ENCODE assay signal across 8 cellular contexts in genomic region chr5:160312960-160313734, GRCh38. TPM values are rescaled to one million over a fixed set of nuclear protein-coding genes. Genes with fewer than 3 reads are reported as not detected.
DNase-seq lines count a peak whose midpoint lies in the region; ATAC-seq and TF ChIP-seq lines count a peak whose summit lies in the region.

No MANE protein-coding gene starts in this region.

- peak overlapping the region; percentile 78 for H3K9ac ChIP-seq in ES-I3 (ENCODE audit: low read depth, low read length)
- H3K9ac ChIP-seq in parathyroid adenoma: no peak overlapping the region

- peaks cover 17% of the 10 kb centered on the region for H3K4me1 ChIP-seq in ES-I3 (ENCODE audit: insufficient read depth, low read length)
- H3K4me1 ChIP-seq in ectodermal cell (ENCODE audit: control insufficient read depth, insufficient read depth, low read length): peaks cover 9% of the 10 kb centered on the region
- H3K4me1 ChIP-seq in parathyroid adenoma: no peaks in the 10 kb centered on the region

- H3K4me3 ChIP-seq in ectodermal cell (ENCODE audit: insufficient read depth, low read depth, low read length) (peak overlapping the region; percentile 62), parathyroid adenoma (ENCODE audit: low read depth, low read length) (peak overlapping the region; percentile 39)

- peak overlapping the region; percentile 67 for H2AFZ ChIP-seq in parathyroid adenoma

- 9 to 32% methylated on average over 6 to 8 of the region's 8 CpGs for WGBS in ectodermal cell, 2 experiments

- H3K79me2 ChIP-seq in parathyroid adenoma: no peaks in the 10 kb centered on the region

- H3K27me3 ChIP-seq in ectodermal cell (ENCODE audit: control insufficient read depth, insufficient read depth, low read length, poor library complexity, severe bottlenecking): no peaks in the 10 kb centered on the region
- H3K27me3 ChIP-seq in parathyroid adenoma (ENCODE audit: control insufficient read depth, insufficient read depth, low read length): no peaks in the 10 kb centered on the region

- H3K27ac ChIP-seq in ectodermal cell (ENCODE audit: insufficient read depth, low read depth, low read length, poor library complexity, severe bottlenecking) (no peak overlapping the region), parathyroid adenoma (no peak overlapping the region)

- DNase-seq in NCI-H1436 treated with DMSO at 0.1 percent for 48 hours (lab: John Stamatoyannopoulos, UW): peak; percentile 54
- no peak for DNase-seq in cortex of kidney (lab: John Stamatoyannopoulos, UW)
- no peak for DNase-seq in NCI-H524 treated with DMSO at 0.1 percent for 48 hours (lab: John Stamatoyannopoulos, UW)
- no peak for DNase-seq in central memory CD4-positive, alpha-beta T cell

- ATAC-seq in HG03097 (IDR thresholded peaks at IDR 0.05; ENCODE audit: low FRiP score, unreplicated experiment): no peak

- TF ChIP-seq CTCF in parathyroid adenoma (IDR thresholded peaks at IDR 0.05): no peak

- H3K9me3 ChIP-seq in ES-I3 (ENCODE audit: control insufficient read depth, insufficient read depth, low read length) (no peaks in the 10 kb centered on the region), ectodermal cell (ENCODE audit: control insufficient read depth, low read length) (no peaks in the 10 kb centered on the region), parathyroid adenoma (ENCODE audit: control insufficient read depth, low read length) (no peaks in the 10 kb centered on the region)

- peak overlapping the region; percentile 71 for H3K4me2 ChIP-seq in parathyroid adenoma (ENCODE audit: low read length)

- no peaks in the 10 kb centered on the region; the same call in 1 of the 2 replicates for H3K36me3 ChIP-seq in ES-I3 (ENCODE audit: insufficient read depth, low read length)
- H3K36me3 ChIP-seq in ectodermal cell (ENCODE audit: control insufficient read depth, insufficient read depth, low read length): no peaks in the 10 kb centered on the region
- no peaks in the 10 kb centered on the region for H3K36me3 ChIP-seq in parathyroid adenoma (ENCODE audit: control insufficient read depth, insufficient read depth, low read length)

RNA-seq across cellular contexts. Expression of gene CCNJL, which starts 0.8 kb away (rescaled TPM):
- 26.8 TPM for polyA plus RNA-seq in ectodermal cell (2013, experiment 1 of 4)
- 31.7 TPM for polyA plus RNA-seq in ectodermal cell (2013, experiment 2 of 4)
- 20.9 TPM for polyA plus RNA-seq in ectodermal cell (2013, experiment 3 of 4)
- polyA plus RNA-seq in ectodermal cell (2013, experiment 4 of 4): 26.2 TPM

RNA-seq across cellular contexts. Expression of gene C1QTNF2, which starts 57.3 kb away (rescaled TPM):
- polyA plus RNA-seq in ectodermal cell (2013, experiment 1 of 4): 0.59 TPM
- polyA plus RNA-seq in ectodermal cell (2013, experiment 2 of 4): 0.57 TPM
- 0.53 TPM for polyA plus RNA-seq in ectodermal cell (2013, experiment 3 of 4)
- polyA plus RNA-seq in ectodermal cell (2013, experiment 4 of 4): 0.36 TPM
